Comparison of ENCODE assay signal across 15 cellular contexts in genomic region chr10:87675396-87676376, GRCh38. TPM values are rescaled to one million over a fixed set of nuclear protein-coding genes. Genes with fewer than 3 reads are reported as not detected.
DNase-seq lines count a peak whose midpoint lies in the region; ATAC-seq, FAIRE-seq and TF ChIP-seq lines count a peak whose summit lies in the region.
"Had no signal": no experiment of that assay in that cellular context is flagged by ENCODE, and none has a peak within 500 bp of the region (broad histone marks: within the 10 kb centered on the region; RNA-seq: fewer than 3 reads in every experiment).

No MANE protein-coding gene starts in this region.

- no peak overlapping the region; a peak in 1 of 7 replicates for H3K9ac ChIP-seq in H1 (replicated peaks in 1 of 4; ENCODE audit: extremely low read depth in 1 of 4, low read depth in 3 of 4, low read length in 3 of 4)

- H3K9me3 Mint-ChIP-seq in effector memory CD8-positive, alpha-beta T cell: no peaks in the 10 kb centered on the region
- H3K9me3 Mint-ChIP-seq: activated T-cell treated with anti-CD3 and anti-CD28 coated beads, Interleukin-2, amount 50 U/mL, for 24 hours; central memory CD8-positive, alpha-beta T cell; neural crest cell had no signal

- no peaks in the 10 kb centered on the region for H3K4me1 Mint-ChIP-seq in effector memory CD8-positive, alpha-beta T cell (ENCODE audit: low read depth in 2 of 2)
- H3K4me1 Mint-ChIP-seq: CD4-positive, CD25-positive, alpha-beta regulatory T cell; central memory CD8-positive, alpha-beta T cell had no signal

- peaks cover 6 to 20% of the 10 kb centered on the region in 2 donors for H3K27me3 Mint-ChIP-seq in effector memory CD8-positive, alpha-beta T cell

- no peak overlapping the region for H4K5ac ChIP-seq in H1 (ENCODE audit: insufficient read length, low read depth, low read length)

- H3K27ac ChIP-seq in H1 (ENCODE audit: low read depth, low read length): no peak overlapping the region; the same call in 1 of the 2 replicates
- H3K27ac ChIP-seq in osteoblast (ENCODE audit: low read depth, low read length): peak overlapping the region; percentile 68
- no peak overlapping the region for H3K27ac ChIP-seq in tibial artery
- H3K27ac ChIP-seq: left ventricle myocardium inferior had no signal

- no peak overlapping the region for H3K27ac Mint-ChIP-seq in effector memory CD8-positive, alpha-beta T cell
- H3K27ac Mint-ChIP-seq: activated T-cell treated with anti-CD3 and anti-CD28 coated beads, Interleukin-2, amount 50 U/mL, for 24 hours; CD4-positive, CD25-positive, alpha-beta regulatory T cell had no signal

- peaks cover 0 to 3% of the 10 kb centered on the region in 2 experiments; a peak in 2 of 4 replicates for H3K79me2 ChIP-seq in H1 (ENCODE audit: control insufficient read depth in 1 of 2, insufficient read depth in 2 of 2, low read length in 2 of 2)
- peaks cover 71% of the 10 kb centered on the region for H3K79me2 ChIP-seq in osteoblast (ENCODE audit: insufficient read depth, low read length)

- 78% methylated on average over 8 of the region's 8 CpGs; no CpG with 5 or more reads in 1 of the 2 experiments for WGBS in H1 (ENCODE audit: extremely low coverage in 1 of 2, insufficient coverage in 1 of 2, insufficient read length in 1 of 2, insufficient replicate concordance in 2 of 2, low coverage in 1 of 2, low lambda C conversion rate in 2 of 2, missing lambda C conversion rate in 1 of 2), 2 experiments

- H3K4me3 ChIP-seq in H1 (ENCODE audit: extremely low read depth in 1 of 4, insufficient read depth in 2 of 4, low read depth in 3 of 4, low read length in 4 of 4): no peak overlapping the region
- no peak overlapping the region for H3K4me3 ChIP-seq in osteoblast (ENCODE audit: insufficient read depth, low read length)
- H3K4me3 ChIP-seq in tibial artery: no peak overlapping the region
- H3K4me3 ChIP-seq: left ventricle myocardium inferior had no signal

- H3K27me3 ChIP-seq in H1 (replicated peaks in 1 of 4; ENCODE audit: control insufficient read depth in 3 of 4, extremely low read depth in 1 of 4, insufficient read depth in 3 of 4, low read length in 3 of 4) (no peaks in the 10 kb centered on the region), osteoblast (ENCODE audit: insufficient read depth, low read length) (no peaks in the 10 kb centered on the region), tibial artery (no peaks in the 10 kb centered on the region)

- H2AK5ac ChIP-seq in H1 (ENCODE audit: low read depth, low read length): no peak overlapping the region

- no peaks in the 10 kb centered on the region for H3K23me2 ChIP-seq in H1 (ENCODE audit: low read depth, low read length)

- H3K14ac ChIP-seq in H1 (ENCODE audit: insufficient read length): no peak overlapping the region

- TF ChIP-seq RAD21 in H1 (IDR thresholded peaks at IDR 0.05 in 1 of 2, conservative IDR thresholded peaks at IDR 0.05 in 1 of 2; ENCODE audit: low read depth in 2 of 2, low read length in 2 of 2): no peak

- no peak for ATAC-seq in GM19455 (IDR thresholded peaks at IDR 0.05; ENCODE audit: unreplicated experiment)
- ATAC-seq in effector memory CD8-positive, alpha-beta T cell (replicated peaks): no peak
- ATAC-seq: activated CD4-positive, CD25-positive, alpha-beta regulatory T cell treated with anti-CD3 and anti-CD28 coated beads, Interleukin-2, amount 50 U/mL, for 24 hours had no signal

- H3K36me3 Mint-ChIP-seq in effector memory CD8-positive, alpha-beta T cell (ENCODE audit: insufficient read depth): peaks cover 2% of the 10 kb centered on the region
- H3K36me3 Mint-ChIP-seq: CD4-positive, CD25-positive, alpha-beta regulatory T cell had no signal

- H3K56ac ChIP-seq in H1 (replicated peaks; ENCODE audit: insufficient read length, low read depth, low read length): no peak overlapping the region

- H2AFZ ChIP-seq in H1 (ENCODE audit: low read length) (no peak overlapping the region), osteoblast (ENCODE audit: low read length) (no peak overlapping the region)

- H3K4me1 ChIP-seq in H1 (replicated peaks in 1 of 4; ENCODE audit: control insufficient read depth in 3 of 4, insufficient read depth in 4 of 4, low read length in 3 of 4) (peaks cover 0 to 4% (median 0%) of the 10 kb centered on the region in 4 experiments; a peak in 1 of 7 replicates), osteoblast (ENCODE audit: insufficient read depth, low read length) (peaks cover 20% of the 10 kb centered on the region), tibial artery (peaks cover 0 to 7% (median 0%) of the 10 kb centered on the region in 4 donors)
- H3K4me1 ChIP-seq: left ventricle myocardium inferior had no signal

- H4K20me1 ChIP-seq in H1 (replicated peaks in 1 of 2; ENCODE audit: control insufficient read depth in 1 of 2, insufficient read depth in 2 of 2, low read length in 2 of 2): no peaks in the 10 kb centered on the region
- peaks cover 17% of the 10 kb centered on the region for H4K20me1 ChIP-seq in osteoblast (ENCODE audit: insufficient read depth, low read length)

- TF ChIP-seq CTCF in H1 (IDR thresholded peaks at IDR 0.05; ENCODE audit: control extremely low read depth in 1 of 3, insufficient read depth in 1 of 3, low read depth in 1 of 3, low read length in 3 of 3) (no peak), osteoblast (IDR thresholded peaks at IDR 0.05; ENCODE audit: extremely low read depth, low read depth, low read length) (no peak), tibial artery (IDR thresholded peaks at IDR 0.05) (no peak)

- no peak overlapping the region for H4K8ac ChIP-seq in H1 (ENCODE audit: extremely low read depth, insufficient read depth, low read length)

- H3K4me2 ChIP-seq in H1 (ENCODE audit: insufficient read depth in 1 of 2, low read depth in 2 of 2, low read length in 2 of 2) (no peak overlapping the region), osteoblast (ENCODE audit: insufficient read depth, low read length) (peak overlapping the region; percentile 47)

- H3K9me3 ChIP-seq in H1 (ENCODE audit: insufficient read depth in 2 of 2, low read depth in 1 of 2, low read length in 1 of 2) (no peaks in the 10 kb centered on the region), osteoblast (ENCODE audit: low read depth, low read length) (no peaks in the 10 kb centered on the region), tibial artery (no peaks in the 10 kb centered on the region)
- H3K9me3 ChIP-seq: left ventricle myocardium inferior had no signal

- TF ChIP-seq EP300 in H1 (IDR thresholded peaks at IDR 0.05; ENCODE audit: borderline replicate concordance in 1 of 2, low read depth in 2 of 2, low read length in 2 of 2): no peak

- DNase-seq in EL (peak; percentile 96), RKO (ENCODE audit: low spot score) (peak; percentile 14), H1 (ENCODE audit: low read depth in 1 of 2, low spot score in 2 of 2) (no peak), osteoblast (ENCODE audit: insufficient read length, low spot score, missing footprints) (no peak), tibial artery (no peak), CD1c-positive myeloid dendritic cell (ENCODE audit: extremely low spot score) (no peak)
- DNase-seq in effector memory CD8-positive, alpha-beta T cell: no peak
- DNase-seq: activated T-cell treated with anti-CD3 and anti-CD28 coated beads, Interleukin-2, amount 50 U/mL, for 24 hours; CD4-positive, CD25-positive, alpha-beta regulatory T cell; left ventricle myocardium inferior; NCI-H774 had no signal

- H3K36me3 ChIP-seq in H1 (ENCODE audit: control insufficient read depth in 2 of 4, insufficient read depth in 4 of 4, low read length in 3 of 4) (no peaks in the 10 kb centered on the region; a peak in 1 of 8 replicates), osteoblast (ENCODE audit: insufficient read depth, low read length) (no peaks in the 10 kb centered on the region), tibial artery (no peaks in the 10 kb centered on the region)
- H3K36me3 ChIP-seq: left ventricle myocardium inferior had no signal

- no peak overlapping the region for H3K4ac ChIP-seq in H1 (replicated peaks; ENCODE audit: insufficient read length, low read depth, low read length)

- no peak overlapping the region for H2BK5ac ChIP-seq in H1 (ENCODE audit: low read depth, low read length)

- no peak for TF ChIP-seq POLR2A in H1 (IDR thresholded peaks at IDR 0.05; ENCODE audit: control extremely low read depth in 1 of 2, low read depth in 2 of 2, low read length in 2 of 2)

- peak; percentile 71 for FAIRE-seq in H1 (lab: Jason Lieb, UNC)

- intact Hi-C loops in tibial artery (cut with DNase I; ENCODE audit: low total_unique reads): no loop called here

- H4K91ac ChIP-seq in H1 (replicated peaks; ENCODE audit: insufficient read length, low read length): no peak overlapping the region

- H3K23ac ChIP-seq in H1 (ENCODE audit: insufficient read length): no peak overlapping the region

- H2BK120ac ChIP-seq in H1 (replicated peaks; ENCODE audit: low read depth, low read length): no peak overlapping the region

- POLR2A ChIA-PET in H1 (lab: Charles Lee; ENCODE audit: partially characterized antibody): no interaction called here

- no peak overlapping the region for H2BK15ac ChIP-seq in H1 (ENCODE audit: low read length)

- H2BK12ac ChIP-seq in H1 (ENCODE audit: low read depth, low read length): no peak overlapping the region

- no peak overlapping the region for H2BK20ac ChIP-seq in H1 (ENCODE audit: low read length)

- CTCF ChIA-PET in H1 (lab: Charles Lee; ENCODE audit: partially characterized antibody): interaction anchor here (1.7 kb wide), 1 partner anchor 12 kb away, joined by 6 read pairs; no protein-coding TSS in a partner anchor

- no peak overlapping the region for H3K18ac ChIP-seq in H1 (ENCODE audit: extremely low read depth, low read length)

- no peak overlapping the region for H3K4me3 Mint-ChIP-seq in effector memory CD8-positive, alpha-beta T cell
- H3K4me3 Mint-ChIP-seq: activated T-cell treated with anti-CD3 and anti-CD28 coated beads, Interleukin-2, amount 50 U/mL, for 24 hours; CD4-positive, CD25-positive, alpha-beta regulatory T cell; central memory CD8-positive, alpha-beta T cell; neural crest cell had no signal

- H3K79me1 ChIP-seq in H1 (ENCODE audit: low read depth, low read length): no peaks in the 10 kb centered on the region; the same call in 1 of the 2 replicates

TF ChIP-seq in H1, 55 proteins besides CTCF, POLR2A, EP300 and RAD21 (continues in another document):
- TF ChIP-seq SP2 (IDR thresholded peaks at IDR 0.05; ENCODE audit: low read length) (no peak), CREB1 (IDR thresholded peaks at IDR 0.05) (no peak), TCF12 (IDR thresholded peaks at IDR 0.05; ENCODE audit: low read depth, low read length) (no peak), EZH2 (IDR thresholded peaks at IDR 0.05; ENCODE audit: low read depth, low read length, severe bottlenecking) (no peak)

RNA-seq across cellular contexts. Expression of gene PAPSS2, which starts 16.0 kb away (rescaled TPM):
- total RNA-seq in H1 (2021; fragmentation: NEBNext Ultra II Directional; extraction: Animal tissue kit (Norgen Biotek cat#: 25700)): 20.2 and 23.8 TPM in 2 replicates
- polyA plus RNA-seq in H1 (2011; rRNA removed): 7.3 and 7.6 TPM in 2 replicates
- polyA plus RNA-seq in H1 (2011; cell fraction: cytosol; rRNA removed): 8.9 TPM
- 13.8 TPM for polyA plus RNA-seq in H1 (2011; cell fraction: nucleus; rRNA removed)
- polyA plus RNA-seq in H1 (2012, experiment 1 of 2): 15.8 to 33.5 TPM (median 20.2 TPM) in 4 replicates
- 5.4 TPM for polyA plus RNA-seq in H1 (2012, experiment 2 of 2)
- 12.7 TPM for polyA plus RNA-seq in H1 (2013, experiment 1 of 2)
- 12.0 TPM for polyA plus RNA-seq in H1 (2013, experiment 2 of 2)
- 13.1 and 15.0 TPM in 2 replicates for polyA minus RNA-seq in H1 (2011; rRNA and poly(A)+ RNA removed)
- polyA minus RNA-seq in H1 (2011; cell fraction: cytosol; rRNA and poly(A)+ RNA removed): 6.2 TPM
- polyA minus RNA-seq in H1 (2011; cell fraction: nucleus; rRNA and poly(A)+ RNA removed): 12.3 TPM
- total RNA-seq in osteoblast: 70.1 and 81.8 TPM in 2 replicates
- total RNA-seq: CD4-positive, CD25-positive, alpha-beta regulatory T cell had no signal

Comparison
In these comparisons a context has a peak if more than half of its experiments do, and no peak if none do; other contexts are left out.
1. DNase-seq: peak in EL (single experiment) and RKO (single experiment); none in H1 (0 of 2), osteoblast (single experiment), tibial artery (0 of 2), CD1c-positive myeloid dendritic cell (single experiment) and effector memory CD8-positive, alpha-beta T cell (0 of 3).